Comparison of ENCODE assay signal across 2 cellular contexts in the genomic region with DNA sequence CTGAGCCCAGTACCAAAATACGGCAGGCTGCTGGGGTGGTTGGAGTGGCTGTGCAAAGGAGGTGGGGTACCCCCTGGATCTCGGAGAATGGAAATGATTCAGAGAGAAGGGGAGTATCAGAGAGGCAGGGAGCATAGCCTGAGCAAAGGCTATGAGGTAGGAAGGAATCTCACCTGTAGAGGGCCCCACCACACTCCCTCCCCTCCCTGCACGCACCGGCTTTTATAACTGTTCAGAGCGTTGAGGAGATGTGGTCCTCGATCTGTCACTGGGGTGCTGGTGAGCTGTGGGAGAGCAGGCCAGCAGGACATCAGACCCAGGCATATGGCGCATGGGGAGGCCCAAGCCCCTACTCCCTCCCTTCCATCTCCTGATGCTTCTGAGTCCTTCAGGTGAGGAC.
TF ChIP-seq lines count a peak whose summit lies in the region.

No MANE protein-coding gene starts in this region.

TF ChIP-seq in HCT116, 20 proteins besides CTCF, POLR2A, EP300 and RAD21:
- TF ChIP-seq CBX3 (IDR thresholded peaks at IDR 0.05; ENCODE audit: low read depth) (no peak), SRF (IDR thresholded peaks at IDR 0.05; ENCODE audit: low read depth) (no peak), FOSL1 (IDR thresholded peaks at IDR 0.05; ENCODE audit: low read depth) (no peak), SP1 (IDR thresholded peaks at IDR 0.05; ENCODE audit: low read depth) (no peak), JUND (IDR thresholded peaks at IDR 0.05) (no peak), ZFX (IDR thresholded peaks at IDR 0.05) (no peak), EZH2 (IDR thresholded peaks at IDR 0.05) (no peak), ELF1 (IDR thresholded peaks at IDR 0.05; ENCODE audit: borderline replicate concordance, low read depth) (no peak), EZH2phosphoT487 (IDR thresholded peaks at IDR 0.05; ENCODE audit: borderline replicate concordance) (no peak), ZNF274 (IDR thresholded peaks at IDR 0.05; ENCODE audit: low read depth, low read length) (no peak), EGR1 (IDR thresholded peaks at IDR 0.05; ENCODE audit: low read depth) (no peak), YY1 (IDR thresholded peaks at IDR 0.05; ENCODE audit: extremely low read depth, insufficient replicate concordance, low read depth, low read length) (no peak), SIN3A (IDR thresholded peaks at IDR 0.05; ENCODE audit: low read depth) (no peak)
- TF ChIP-seq, protein P1, sequence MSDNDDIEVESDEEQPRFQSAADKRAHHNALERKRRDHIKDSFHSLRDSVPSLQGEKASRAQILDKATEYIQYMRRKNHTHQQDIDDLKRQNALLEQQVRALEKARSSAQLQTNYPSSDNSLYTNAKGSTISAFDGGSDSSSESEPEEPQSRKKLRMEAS (IDR thresholded peaks at IDR 0.05): no peak
- TF ChIP-seq, protein P2, sequence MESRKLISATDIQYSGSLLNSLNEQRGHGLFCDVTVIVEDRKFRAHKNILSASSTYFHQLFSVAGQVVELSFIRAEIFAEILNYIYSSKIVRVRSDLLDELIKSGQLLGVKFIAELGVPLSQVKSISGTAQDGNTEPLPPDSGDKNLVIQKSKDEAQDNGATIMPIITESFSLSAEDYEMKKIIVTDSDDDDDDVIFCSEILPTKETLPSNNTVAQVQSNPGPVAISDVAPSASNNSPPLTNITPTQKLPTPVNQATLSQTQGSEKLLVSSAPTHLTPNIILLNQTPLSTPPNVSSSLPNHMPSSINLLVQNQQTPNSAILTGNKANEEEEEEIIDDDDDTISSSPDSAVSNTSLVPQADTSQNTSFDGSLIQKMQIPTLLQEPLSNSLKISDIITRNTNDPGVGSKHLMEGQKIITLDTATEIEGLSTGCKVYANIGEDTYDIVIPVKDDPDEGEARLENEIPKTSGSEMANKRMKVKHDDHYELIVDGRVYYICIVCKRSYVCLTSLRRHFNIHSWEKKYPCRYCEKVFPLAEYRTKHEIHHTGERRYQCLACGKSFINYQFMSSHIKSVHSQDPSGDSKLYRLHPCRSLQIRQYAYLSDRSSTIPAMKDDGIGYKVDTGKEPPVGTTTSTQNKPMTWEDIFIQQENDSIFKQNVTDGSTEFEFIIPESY (IDR thresholded peaks at IDR 0.05; ENCODE audit: extremely low read depth, insufficient replicate concordance, low read length): no peak

TF ChIP-seq in WTC11, 78 proteins besides CTCF, POLR2A, EP300 and RAD21:
- peak; percentile 32; the same call in 1 of the 2 replicates for TF ChIP-seq SMAD3 (CRISPR knock-in tag; IDR thresholded peaks at IDR 0.05; ENCODE audit: borderline replicate concordance)
- TF ChIP-seq, protein P3, sequence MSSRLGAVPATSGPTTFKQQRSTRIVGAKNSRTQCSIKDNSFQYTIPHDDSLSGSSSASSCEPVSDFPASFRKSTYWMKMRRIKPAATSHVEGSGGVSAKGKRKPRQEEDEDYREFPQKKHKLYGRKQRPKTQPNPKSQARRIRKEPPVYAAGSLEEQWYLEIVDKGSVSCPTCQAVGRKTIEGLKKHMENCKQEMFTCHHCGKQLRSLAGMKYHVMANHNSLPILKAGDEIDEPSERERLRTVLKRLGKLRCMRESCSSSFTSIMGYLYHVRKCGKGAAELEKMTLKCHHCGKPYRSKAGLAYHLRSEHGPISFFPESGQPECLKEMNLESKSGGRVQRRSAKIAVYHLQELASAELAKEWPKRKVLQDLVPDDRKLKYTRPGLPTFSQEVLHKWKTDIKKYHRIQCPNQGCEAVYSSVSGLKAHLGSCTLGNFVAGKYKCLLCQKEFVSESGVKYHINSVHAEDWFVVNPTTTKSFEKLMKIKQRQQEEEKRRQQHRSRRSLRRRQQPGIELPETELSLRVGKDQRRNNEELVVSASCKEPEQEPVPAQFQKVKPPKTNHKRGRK (CRISPR knock-in tag; IDR thresholded peaks at IDR 0.05; ENCODE audit: borderline replicate concordance): no peak
